Comparison of ENCODE assay signal across 11 cellular contexts in genomic region chr17:72516772-72517399, GRCh38.
DNase-seq lines count a peak whose midpoint lies in the region; ATAC-seq, FAIRE-seq and TF ChIP-seq lines count a peak whose summit lies in the region.
"Had no signal": no experiment of that assay in that cellular context is flagged by ENCODE, and none has a peak within 500 bp of the region (broad histone marks: within the 10 kb centered on the region; RNA-seq: fewer than 3 reads in every experiment).

No MANE protein-coding gene starts in this region.

- FAIRE-seq in A549 (lab: Jason Lieb, UNC): peak; percentile 51

- peak overlapping the region; percentile 4 to 99 (median 98) for H3K27ac Mint-ChIP-seq in brain
- no peak overlapping the region for H3K27ac Mint-ChIP-seq in T-cell
- H3K27ac Mint-ChIP-seq: activated CD4-positive, alpha-beta memory T cell treated with anti-CD3 and anti-CD28 coated beads, Interleukin-2, amount 10 ng/mL, durations not matched to agents 7 days and 5 days had no signal

- peak overlapping the region; percentile 92 for H3K4me2 ChIP-seq in A549

- TF ChIP-seq POLR2A in A549 (IDR thresholded peaks at IDR 0.05; ENCODE audit: low read length): no peak
- TF ChIP-seq POLR2A in right lobe of liver (IDR thresholded peaks at IDR 0.05): no peak

- H3K36me3 ChIP-seq in right lobe of liver: no peaks in the 10 kb centered on the region
- H3K36me3 ChIP-seq: vagina had no signal

- no peak for TF ChIP-seq EP300 in A549 (IDR thresholded peaks at IDR 0.05)

- H3K27me3 Mint-ChIP-seq in brain (no peaks in the 10 kb centered on the region), T-cell (peaks cover 2 to 40% of the 10 kb centered on the region in 2 donors)
- H3K27me3 Mint-ChIP-seq: activated CD4-positive, alpha-beta memory T cell treated with anti-CD3 and anti-CD28 coated beads, Interleukin-2, amount 10 ng/mL, durations not matched to agents 7 days and 5 days had no signal

- peak in 1 of 2 experiments; percentile 23; a peak in 2 of 5 replicates for TF ChIP-seq RAD21 in A549 (conservative IDR thresholded peaks at IDR 0.05 in 1 of 2, IDR thresholded peaks at IDR 0.05 in 1 of 2)

- H3K36me3 Mint-ChIP-seq in brain (no peaks in the 10 kb centered on the region), T-cell (no peaks in the 10 kb centered on the region)

- ATAC-seq in A549 (peak; percentile 27 to 28; a peak in 5 of 6 replicates), right lobe of liver (peak; percentile 42 to 85 (median 62)), T-cell (replicated peaks in 1 of 4) (no peak), HG03025 (IDR thresholded peaks at IDR 0.05; ENCODE audit: low FRiP score, unreplicated experiment) (no peak), HG03565 (IDR thresholded peaks at IDR 0.05; ENCODE audit: unreplicated experiment) (no peak)

- H3K27ac ChIP-seq in A549 (peak overlapping the region; percentile 70 to 87), HL-60 (replicated peaks) (no peak overlapping the region), right lobe of liver (no peak overlapping the region)
- H3K27ac ChIP-seq: vagina had no signal

- H3K9me3 Mint-ChIP-seq in brain (peaks cover 0 to 2% (median 0%) of the 10 kb centered on the region in 5 experiments), T-cell (no peaks in the 10 kb centered on the region)
- H3K9me3 Mint-ChIP-seq: activated CD4-positive, alpha-beta memory T cell treated with anti-CD3 and anti-CD28 coated beads, Interleukin-2, amount 10 ng/mL, durations not matched to agents 7 days and 5 days had no signal

- H3K4me3 Mint-ChIP-seq in brain (peak overlapping the region in 4 of 5 experiments; percentile 1 to 81 (median 66)), T-cell (no peak overlapping the region)
- H3K4me3 Mint-ChIP-seq: activated CD4-positive, alpha-beta memory T cell treated with anti-CD3 and anti-CD28 coated beads, Interleukin-2, amount 10 ng/mL, durations not matched to agents 7 days and 5 days had no signal

- DNase-seq in A549 (ENCODE audit: low read depth in 1 of 2, low spot score in 1 of 2) (peak; percentile 59 to 77), HL-60 (ENCODE audit: low read depth in 1 of 2, low spot score in 1 of 2) (peak; percentile 4 to 13), right lobe of liver (peak in 1 of 3 donors; percentile 33), DMS153 treated with DMSO at 0.1 percent for 48 hours (lab: John Stamatoyannopoulos, UW; ENCODE audit: unreplicated experiment) (no peak), T-cell (no peak)
- DNase-seq: activated CD4-positive, alpha-beta memory T cell treated with anti-CD3 and anti-CD28 coated beads, Interleukin-2, amount 10 ng/mL, durations not matched to agents 7 days and 5 days; NCI-H1105 treated with DMSO at 0.1 percent for 48 hours had no signal

- TF ChIP-seq CTCF in A549 (IDR thresholded peaks at IDR 0.05) (no peak), HL-60 (IDR thresholded peaks at IDR 0.05; ENCODE audit: insufficient read depth, low read length) (no peak), brain (conservative IDR thresholded peaks at IDR 0.05) (no peak), right lobe of liver (IDR thresholded peaks at IDR 0.05) (no peak)

- H3K4me1 ChIP-seq in A549: peaks cover 83% of the 10 kb centered on the region
- H3K4me1 ChIP-seq in right lobe of liver: peaks cover 0 to 20% (median 0%) of the 10 kb centered on the region in 4 donors

- no peaks in the 10 kb centered on the region for H3K27me3 ChIP-seq in HL-60 (ENCODE audit: insufficient read depth, poor library complexity, severe bottlenecking)
- H3K27me3 ChIP-seq in right lobe of liver: no peaks in the 10 kb centered on the region
- H3K27me3 ChIP-seq: vagina had no signal

- H3K9me3 ChIP-seq in A549 (no peaks in the 10 kb centered on the region), right lobe of liver (no peaks in the 10 kb centered on the region)
- H3K9me3 ChIP-seq: vagina had no signal

- CTCF ChIA-PET in A549 (lab: Yijun Ruan, JAX) (interaction anchor here (0.5 to 1.3 kb wide), 4 partner anchors 14 to 538 kb away, joined by 3 to 4 read pairs (median 3); partner anchors contain the start of gene SOX9), T-cell (lab: Charles Lee) (no interaction called here)

- intact Hi-C loops in right lobe of liver (cut with DNase I): no loop called here

- H3K4me1 Mint-ChIP-seq in brain (peaks cover 83% of the 10 kb centered on the region), T-cell (no peaks in the 10 kb centered on the region)
- H3K4me1 Mint-ChIP-seq: activated CD4-positive, alpha-beta memory T cell treated with anti-CD3 and anti-CD28 coated beads, Interleukin-2, amount 10 ng/mL, durations not matched to agents 7 days and 5 days had no signal

- POLR2A ChIA-PET in A549 (lab: Yijun Ruan, JAX): no interaction called here
- POLR2A ChIA-PET in T-cell (lab: Charles Lee): no interaction called here

- 41% methylated on average over 15 of the region's 15 CpGs for WGBS in A549 (ENCODE audit: missing lambda C conversion rate)
- WGBS in right lobe of liver (ENCODE audit: insufficient coverage, low coverage, low lambda C conversion rate, missing lambda C conversion rate): 27% methylated on average over 9 of the region's 15 CpGs

- peak overlapping the region; percentile 15; the same call in 1 of the 3 replicates for H3K4me3 ChIP-seq in A549
- H3K4me3 ChIP-seq in HL-60 (replicated peaks; ENCODE audit: insufficient read depth, low read length): no peak overlapping the region
- H3K4me3 ChIP-seq in right lobe of liver: no peak overlapping the region
- H3K4me3 ChIP-seq: vagina had no signal

TF ChIP-seq in A549, 52 proteins besides CTCF, POLR2A, EP300 and RAD21:
- TF ChIP-seq ZNF302 (CRISPR knock-in tag; IDR thresholded peaks at IDR 0.05) (0 out of 2 replicates have a peak, but pooled peaks have one; percentile 39), JUNB (IDR thresholded peaks at IDR 0.05) (no peak), JUN (IDR thresholded peaks at IDR 0.05) (0 out of 5 replicates have a peak, but pooled peaks have one; percentile 16 to 24), EHMT2 (IDR thresholded peaks at IDR 0.05; ENCODE audit: low read depth) (no peak), RNF2 (IDR thresholded peaks at IDR 0.05; ENCODE audit: borderline replicate concordance, low read depth) (no peak), MAX (IDR thresholded peaks at IDR 0.05) (peak; percentile 50; the same call in 1 of the 2 replicates), EHF (CRISPR knock-in tag; IDR thresholded peaks at IDR 0.05) (no peak), USF2 (IDR thresholded peaks at IDR 0.05) (peak; percentile 59), HOXB5 (CRISPR knock-in tag; IDR thresholded peaks at IDR 0.05) (no peak), BHLHE40 (IDR thresholded peaks at IDR 0.05; ENCODE audit: low read depth, low read length) (0 out of 2 replicates have a peak, but pooled peaks have one; percentile 54), HOXB13 (CRISPR knock-in tag; IDR thresholded peaks at IDR 0.05; ENCODE audit: low read depth) (peak; percentile 46; the same call in 1 of the 2 replicates), FOSL2 (IDR thresholded peaks at IDR 0.05) (no peak), FOSL2 (CRISPR knock-in tag; IDR thresholded peaks at IDR 0.05) (peak; percentile 38; the same call in 1 of the 2 replicates), SMC3 (IDR thresholded peaks at IDR 0.05) (0 out of 3 replicates have a peak, but pooled peaks have one; percentile 21), CEBPB (IDR thresholded peaks at IDR 0.05) (peak; percentile 96 to 97)

Comparison
In these comparisons a context has a peak if more than half of its experiments do, and no peak if none do; other contexts are left out.
1. ATAC-seq: peak in A549 (2 of 2) and right lobe of liver (4 of 4); none in T-cell (0 of 4), HG03025 (single experiment) and HG03565 (single experiment).
2. DNase-seq: peak in A549 (2 of 2) and HL-60 (2 of 2); none in DMS153 treated with DMSO at 0.1 percent for 48 hours (single experiment) and T-cell (0 of 34).
3. H3K27ac ChIP-seq: peak in A549 (2 of 2); none in HL-60 (single experiment) and right lobe of liver (0 of 3).
4. H3K27ac Mint-ChIP-seq: peak in brain (5 of 5); none in T-cell (0 of 2).
5. H3K4me3 Mint-ChIP-seq: peak in brain (4 of 5); none in T-cell (0 of 3).